19 cellular contexts compared by ENCODE assay signal in genomic region chr2:3099860-3100234, GRCh38.
"Had no signal": no experiment of that assay in that cellular context is flagged by ENCODE, and none has a peak within 500 bp of the region (broad histone marks: within the 10 kb centered on the region; RNA-seq: fewer than 3 reads in every experiment).

No MANE protein-coding gene starts in this region.

- H3K4me1 Mint-ChIP-seq: activated naive CD4-positive, alpha-beta T cell treated with anti-CD3 and anti-CD28 coated beads, Interleukin-2, amount 50 U/mL, for 24 hours had no signal

- DNase-seq: activated CD4-positive, alpha-beta T cell treated with anti-CD3 and anti-CD28 coated beads, Interleukin-2, amount 50 U/mL, for 1 hour; activated CD8-positive, alpha-beta memory T cell treated with anti-CD3 and anti-CD28 coated beads for 24 hours; activated CD8-positive, alpha-beta memory T cell treated with anti-CD3 and anti-CD28 coated beads, Interleukin-2, amount 50 U/mL, for 48 hours; activated gamma-delta T cell; activated T-cell treated with anti-CD3 and anti-CD28 coated beads, Interleukin-2, amount 50 U/mL, for 72 hours; foreskin melanocyte; left lung; mammary epithelial cell; stimulated activated CD4-positive, alpha-beta T cell treated with anti-CD3 and anti-CD28 coated beads, Interleukin-15, amount 100 ng/mL, for 24 hours; stimulated activated CD4-positive, alpha-beta T cell treated with anti-CD3 and anti-CD28 coated beads, Interleukin-2, amount 100 ng/mL, for 48 hours; stomach had no signal

- H3K9me3 Mint-ChIP-seq: activated naive CD4-positive, alpha-beta T cell treated with anti-CD3 and anti-CD28 coated beads, Interleukin-2, amount 50 U/mL, for 24 hours; activated T-cell treated with anti-CD3 and anti-CD28 coated beads, Interleukin-2, amount 50 U/mL, for 72 hours; T-helper 1 cell treated with Interleukin-12 subunit alpha and Interleukin-12 subunit beta and Interleukin-4 antibody, amounts not matched to agents 30 μg/mL and 1 μg/mL, for 36 hours; type B pancreatic cell had no signal

- H3K4me3 ChIP-seq: adrenal gland, breast epithelium, coronary artery, left lung, stomach had no signal

- H3K27me3 ChIP-seq: adrenal gland had no signal

- H3K4me3 Mint-ChIP-seq: activated naive CD4-positive, alpha-beta T cell treated with anti-CD3 and anti-CD28 coated beads, Interleukin-2, amount 50 U/mL, for 24 hours; activated T-cell treated with anti-CD3 and anti-CD28 coated beads, Interleukin-2, amount 50 U/mL, for 72 hours; T-helper 1 cell treated with Interleukin-12 subunit alpha and Interleukin-12 subunit beta and Interleukin-4 antibody, amounts not matched to agents 30 μg/mL and 1 μg/mL, for 36 hours; type B pancreatic cell had no signal

- H3K36me3 Mint-ChIP-seq: activated naive CD4-positive, alpha-beta T cell treated with anti-CD3 and anti-CD28 coated beads, Interleukin-2, amount 50 U/mL, for 24 hours; type B pancreatic cell had no signal

- H3K4me1 ChIP-seq: adrenal gland, breast epithelium, left lung had no signal

- H3K27ac ChIP-seq: adrenal gland, breast epithelium, coronary artery, left lung, stomach had no signal

- H3K36me3 ChIP-seq: adrenal gland, breast epithelium, left lung, stomach had no signal

- H3K27ac Mint-ChIP-seq: activated naive CD4-positive, alpha-beta T cell treated with anti-CD3 and anti-CD28 coated beads, Interleukin-2, amount 50 U/mL, for 24 hours; activated T-cell treated with anti-CD3 and anti-CD28 coated beads, Interleukin-2, amount 50 U/mL, for 72 hours; progenitor cell of endocrine pancreas; T-helper 1 cell treated with Interleukin-12 subunit alpha and Interleukin-12 subunit beta and Interleukin-4 antibody, amounts not matched to agents 30 μg/mL and 1 μg/mL, for 36 hours; type B pancreatic cell had no signal

- H3K9me3 ChIP-seq: adrenal gland, breast epithelium, left lung, stomach had no signal

- ATAC-seq: activated CD4-positive, CD25-positive, alpha-beta regulatory T cell treated with anti-CD3 and anti-CD28 coated beads, Interleukin-2, amount 50 U/mL, for 24 hours; activated T-cell treated with anti-CD3 and anti-CD28 coated beads, Interleukin-2, amount 50 U/mL, for 72 hours; left lung had no signal
